Comparison of ENCODE assay signal across 8 cellular contexts in genomic region chr1:218165687-218166088, GRCh38.
DNase-seq lines count a peak whose midpoint lies in the region; ATAC-seq and TF ChIP-seq lines count a peak whose summit lies in the region.

No MANE protein-coding gene starts in this region.

- H3K9ac ChIP-seq in Karpas-422 (ENCODE audit: low read length) (peak overlapping the region; percentile 69), colonic mucosa (ENCODE audit: low read depth in 2 of 2, low read length in 2 of 2) (no peak overlapping the region)

- peaks cover 57% of the 10 kb centered on the region for H3K27me3 ChIP-seq in CD4-positive, alpha-beta T cell (ENCODE audit: control insufficient read depth, insufficient read depth, low read length)
- H3K27me3 ChIP-seq in Karpas-422 (ENCODE audit: low read length) (peaks cover 3% of the 10 kb centered on the region; the same call in 1 of the 2 replicates), colonic mucosa (peaks cover 40% of the 10 kb centered on the region)

- H3K36me3 ChIP-seq in Karpas-422 (ENCODE audit: insufficient read depth, low read length): no peaks in the 10 kb centered on the region
- H3K36me3 ChIP-seq in colonic mucosa: no peaks in the 10 kb centered on the region

- CTCF ChIA-PET in CD4-positive, alpha-beta T cell (lab: Charles Lee): no interaction called here

- intact Hi-C loops in CD4-positive, alpha-beta T cell (cut with DNase I, micrococcal nuclease): no loop called here
- intact Hi-C loops in colonic mucosa (cut with DNase I): no loop called here

- H3K4me1 ChIP-seq in Karpas-422 (ENCODE audit: low read length) (peaks cover 66% of the 10 kb centered on the region), colonic mucosa (no peaks in the 10 kb centered on the region)

- no peak for TF ChIP-seq CTCF in CD4-positive, alpha-beta T cell (IDR thresholded peaks at IDR 0.05)
- no peak for TF ChIP-seq CTCF in colonic mucosa (IDR thresholded peaks at IDR 0.05)
- TF ChIP-seq CTCF in nephron progenitor cell (IDR thresholded peaks at IDR 0.05): no peak

- H3K27me3 Mint-ChIP-seq in CD4-positive, alpha-beta T cell: peaks cover 64% of the 10 kb centered on the region
- peaks cover 75% of the 10 kb centered on the region for H3K27me3 Mint-ChIP-seq in nephron progenitor cell (ENCODE audit: low read depth, poor library complexity)

- H3K9me3 Mint-ChIP-seq in CD4-positive, alpha-beta T cell: no peaks in the 10 kb centered on the region
- H3K9me3 Mint-ChIP-seq in nephron progenitor cell: no peaks in the 10 kb centered on the region

- no peaks in the 10 kb centered on the region for H3K9me3 ChIP-seq in CD4-positive, alpha-beta T cell (ENCODE audit: control insufficient read depth, low read length)
- H3K9me3 ChIP-seq in Karpas-422 (ENCODE audit: low read length) (no peaks in the 10 kb centered on the region), colonic mucosa (no peaks in the 10 kb centered on the region)

- DNase-seq in CD4-positive, alpha-beta T cell: no peak
- DNase-seq in Karpas-422 (peak; percentile 54), colonic mucosa (no peak), nephron progenitor cell (no peak), DMS53 treated with DMSO at 0.1 percent for 48 hours (lab: John Stamatoyannopoulos, UW; ENCODE audit: unreplicated experiment) (no peak), NOMO-1 treated with dmso at 0.1 percent for 144 hours (lab: John Stamatoyannopoulos, UW; ENCODE audit: unreplicated experiment) (no peak)
- DNase-seq in effector CD8-positive, alpha-beta T cell (lab: John Stamatoyannopoulos, UW): no peak
- DNase-seq in activated effector memory CD4-positive, alpha-beta T cell treated with anti-CD3 and anti-CD28 coated beads, Interleukin-2, amount 50 U/mL, for 16 hours: no peak

- no peaks in the 10 kb centered on the region for H3K79me2 ChIP-seq in Karpas-422 (ENCODE audit: low read length)

- peak overlapping the region; percentile 54 for H3K4me3 Mint-ChIP-seq in CD4-positive, alpha-beta T cell
- H3K4me3 Mint-ChIP-seq in nephron progenitor cell: peak overlapping the region; percentile 89

- no peak overlapping the region for H3K27ac Mint-ChIP-seq in CD4-positive, alpha-beta T cell
- no peak overlapping the region for H3K27ac Mint-ChIP-seq in nephron progenitor cell

- H3K27ac ChIP-seq in CD4-positive, alpha-beta T cell (ENCODE audit: low read depth, low read length): no peak overlapping the region
- H3K27ac ChIP-seq in Karpas-422 (ENCODE audit: low read length): no peak overlapping the region
- no peak overlapping the region for H3K27ac ChIP-seq in colonic mucosa

- H3K36me3 Mint-ChIP-seq in CD4-positive, alpha-beta T cell (ENCODE audit: low read depth): no peaks in the 10 kb centered on the region
- H3K36me3 Mint-ChIP-seq in nephron progenitor cell (ENCODE audit: low read depth): no peaks in the 10 kb centered on the region

- no peak for ATAC-seq in CD4-positive, alpha-beta T cell (ENCODE audit: poor library complexity)

- POLR2A ChIA-PET in CD4-positive, alpha-beta T cell (lab: Charles Lee): no interaction called here

- H3K9me2 ChIP-seq in Karpas-422 (replicated peaks; ENCODE audit: insufficient read depth, low read length): no peaks in the 10 kb centered on the region

- H3K4me1 Mint-ChIP-seq in CD4-positive, alpha-beta T cell (ENCODE audit: low read depth): peaks cover 9% of the 10 kb centered on the region
- H3K4me1 Mint-ChIP-seq in nephron progenitor cell: peaks cover 20% of the 10 kb centered on the region

- peak overlapping the region; percentile 64 for H3K4me3 ChIP-seq in Karpas-422 (ENCODE audit: low read length)
- peak overlapping the region; percentile 39 for H3K4me3 ChIP-seq in colonic mucosa

- H3K4me2 ChIP-seq in Karpas-422 (ENCODE audit: low read depth, low read length, poor library complexity, severe bottlenecking): peak overlapping the region; percentile 93

- peak overlapping the region; percentile 84 for H2AFZ ChIP-seq in Karpas-422 (ENCODE audit: low read length)

- no peaks in the 10 kb centered on the region for H4K20me1 ChIP-seq in Karpas-422 (ENCODE audit: insufficient read depth, low read depth, low read length)
